Comparison of ENCODE assay signal across 9 cellular contexts in genomic region chr20:20668639-20669038, GRCh38. TPM values are rescaled to one million over a fixed set of nuclear protein-coding genes. Genes with fewer than 3 reads are reported as not detected.
DNase-seq lines count a peak whose midpoint lies in the region; ATAC-seq, FAIRE-seq and TF ChIP-seq lines count a peak whose summit lies in the region.
"Had no signal": no experiment of that assay in that cellular context is flagged by ENCODE, and none has a peak within 500 bp of the region (broad histone marks: within the 10 kb centered on the region; RNA-seq: fewer than 3 reads in every experiment).

No MANE protein-coding gene starts in this region.

- DNase-seq in GM20000 (ENCODE audit: low spot score) (peak; percentile 71), GM12878 (ENCODE audit: low read depth, low spot score) (peak; percentile 71), glomerular visceral epithelial cell (ENCODE audit: extremely low spot score) (no peak), kidney glomerular epithelial cell (lab: John Stamatoyannopoulos, UW) (no peak), ovary (no peak), cerebellum (ENCODE audit: low spot score) (no peak)
- DNase-seq: stimulated activated CD4-positive, alpha-beta T cell treated with anti-CD3 and anti-CD28 coated beads, Interleukin-15, amount 100 ng/mL, for 24 hours had no signal

- in situ Hi-C loops in GM12878 (cut with MboI) = no loop called here

- peak; percentile 93 for FAIRE-seq in GM12878 (lab: Jason Lieb, UNC)

- no peaks in the 10 kb centered on the region for H3F3A ChIP-seq in DOHH2 (ENCODE audit: control insufficient read depth, insufficient read depth)

- H4K20me1 ChIP-seq in DOHH2 (ENCODE audit: control insufficient read depth, insufficient read depth, low read depth, low read length) (no peaks in the 10 kb centered on the region), GM12878 (ENCODE audit: control insufficient read depth, insufficient read depth) (no peaks in the 10 kb centered on the region)

- ATAC-seq in HG03442 (IDR thresholded peaks at IDR 0.05; ENCODE audit: unreplicated experiment) (peak; percentile 99), GM12878 (peak; percentile 99)

- no peaks in the 10 kb centered on the region for H3K79me2 ChIP-seq in DOHH2 (ENCODE audit: control insufficient read depth, low read length)
- peaks cover 3% of the 10 kb centered on the region for H3K79me2 ChIP-seq in GM12878 (ENCODE audit: control insufficient read depth, insufficient read depth, low read length)

- H3K27me3 ChIP-seq in DOHH2 (ENCODE audit: control insufficient read depth, low read length) (no peaks in the 10 kb centered on the region), GM12878 (replicated peaks in 1 of 2; ENCODE audit: control insufficient read depth in 2 of 2, insufficient read depth in 2 of 2, low read length in 1 of 2) (no peaks in the 10 kb centered on the region), ovary (no peaks in the 10 kb centered on the region)

- H3K27ac ChIP-seq in DOHH2 (ENCODE audit: low read depth, low read length) (no peak overlapping the region), GM12878 (ENCODE audit: control insufficient read depth, insufficient read depth) (peak overlapping the region; percentile 46; the same call in 1 of the 2 replicates), ovary (no peak overlapping the region)

- H3K36me3 ChIP-seq in DOHH2 (ENCODE audit: control insufficient read depth, low read length) (no peaks in the 10 kb centered on the region), GM12878 (ENCODE audit: control insufficient read depth in 2 of 2, insufficient read depth in 2 of 2, low read length in 1 of 2) (0 out of 4 replicates have a peak, but pooled peaks cover 0 to 2% of the 10 kb centered on the region in 2 experiments), ovary (no peaks in the 10 kb centered on the region)

- H3K4me2 ChIP-seq in DOHH2 (ENCODE audit: low read length) (peak overlapping the region; percentile 41), GM12878 (ENCODE audit: control insufficient read depth, insufficient read depth) (peak overlapping the region; percentile 71)

- BruUV-seq in GM12878 (replicated peaks; lab: Mats Ljungman, UMichigan) = no TSS peak

- H3K4me3 ChIP-seq in DOHH2 (ENCODE audit: low read length) (no peak overlapping the region), GM12878 (no peak overlapping the region), ovary (no peak overlapping the region)

- H3K4me1 ChIP-seq in DOHH2 (ENCODE audit: control insufficient read depth, low read length) (peaks cover 26% of the 10 kb centered on the region), GM12878 (ENCODE audit: control insufficient read depth, insufficient read depth, low read length) (peaks cover 17% of the 10 kb centered on the region), ovary (ENCODE audit: insufficient read depth) (peaks cover 7% of the 10 kb centered on the region)

- TF ChIP-seq RAD21 in GM12878 (IDR thresholded peaks at IDR 0.05; ENCODE audit: insufficient read depth, low read depth, low read length) = no peak

- H2AFZ ChIP-seq in GM12878 (ENCODE audit: control insufficient read depth, low read depth, low read length) = no peak overlapping the region

- peak in 1 of 2 experiments; percentile 87; a peak in 2 of 4 replicates for TF ChIP-seq EP300 in GM12878 (IDR thresholded peaks at IDR 0.05; ENCODE audit: borderline replicate concordance in 1 of 2, control insufficient read depth in 1 of 2, low read depth in 2 of 2, low read length in 2 of 2)
- TF ChIP-seq EP300 in ovary (IDR thresholded peaks at IDR 0.05) = no peak

- no peak for TF ChIP-seq POLR2A in GM12878 (IDR thresholded peaks at IDR 0.05; ENCODE audit: low read depth, low read length)
- no peak for TF ChIP-seq POLR2A in ovary (IDR thresholded peaks at IDR 0.05)

- 0% methylated on average over 1 of the region's 1 CpG for WGBS in GM12878 (ENCODE audit: insufficient coverage, insufficient replicate concordance, low lambda C conversion rate, missing lambda C conversion rate)
- WGBS in ovary, 3 donors = 2 to 20% (median 5%) methylated on average over 1 of the region's 1 CpG

- SMC1A ChIA-PET in GM12878 (lab: Charles Lee; ENCODE audit: uncharacterized antibody, unreplicated experiment) = interaction anchor here (0.5 to 2.3 kb wide), 14 partner anchors 9 to 1674 kb away, joined by 3 to 21 read pairs (median 5); no protein-coding TSS in a partner anchor

- TF ChIP-seq CTCF in DOHH2 (IDR thresholded peaks at IDR 0.05; ENCODE audit: low read depth, low read length, poor library complexity, severe bottlenecking) = no peak
- no peak for TF ChIP-seq CTCF in GM20000 (IDR thresholded peaks at IDR 0.05; ENCODE audit: extremely low read depth, missing control alignments)
- TF ChIP-seq CTCF in GM12878 (IDR thresholded peaks at IDR 0.05 in 2 of 3, conservative IDR thresholded peaks at IDR 0.05 in 1 of 3; ENCODE audit: control insufficient read depth in 2 of 3, extremely low read depth in 1 of 3, insufficient read depth in 1 of 3, low read depth in 3 of 3, low read length in 3 of 3) = no peak
- no peak for TF ChIP-seq CTCF in ovary (IDR thresholded peaks at IDR 0.05)

- H3K9ac ChIP-seq in GM12878 (ENCODE audit: control insufficient read depth, insufficient read depth, low read length) = no peak overlapping the region

- H3K9me2 ChIP-seq in DOHH2 (replicated peaks; ENCODE audit: control insufficient read depth, low read length) = no peaks in the 10 kb centered on the region

- POLR2A ChIA-PET in GM12878 (lab: Charles Lee) = interaction anchor here (1.4 to 1.6 kb wide), 2 partner anchors 13 to 33 kb away, joined by 3 to 5 read pairs; no protein-coding TSS in a partner anchor

- RAD21 ChIA-PET in GM12878 (lab: Charles Lee; ENCODE audit: unreplicated experiment) = interaction anchor here (0.7 to 1.8 kb wide), 10 partner anchors 10 to 156 kb away, joined by 3 to 27 read pairs (median 4); no protein-coding TSS in a partner anchor

- intact Hi-C loops in GM12878 (cut with micrococcal nuclease; ENCODE audit: unreplicated experiment) (loop anchor here (2.0 to 10.0 kb wide), 2 partner anchors 42 to 836 kb away; no protein-coding TSS in a partner anchor), ovary (cut with DNase I) (loop anchor here in 2 of 4 donors (10.0 kb wide), 1 partner anchor 156 kb away; no protein-coding TSS in a partner anchor)

- H3K9me3 ChIP-seq in DOHH2 (ENCODE audit: control insufficient read depth, insufficient read depth, low read length) (no peaks in the 10 kb centered on the region), GM12878 (replicated peaks; ENCODE audit: control insufficient read depth, insufficient read depth, low read length) (no peaks in the 10 kb centered on the region), ovary (no peaks in the 10 kb centered on the region)

- CTCF ChIA-PET in GM12878 (lab: Yijun Ruan, JAX) = interaction anchor here (0.9 to 6.1 kb wide), 8 partner anchors 21 to 155 kb away, joined by 3 to 115 read pairs (median 4); partner anchors contain the start of gene RALGAPA2

TF ChIP-seq in GM12878, 131 proteins besides CTCF, POLR2A, EP300 and RAD21 (continues in another document):
- TF ChIP-seq PBX3 (IDR thresholded peaks at IDR 0.05; ENCODE audit: insufficient replicate concordance, low read depth, low read length) = no peak
- peak; percentile 97 for TF ChIP-seq SPI1 (IDR thresholded peaks at IDR 0.05; ENCODE audit: borderline replicate concordance, insufficient read depth, low read depth, low read length)
- peak; percentile 75 to 82 for TF ChIP-seq IKZF2 (IDR thresholded peaks at IDR 0.05)
- TF ChIP-seq CREM (IDR thresholded peaks at IDR 0.05; ENCODE audit: low read depth) = peak; percentile 25; the same call in 1 of the 2 replicates
- TF ChIP-seq EZH2 (IDR thresholded peaks at IDR 0.05; ENCODE audit: borderline replicate concordance, control insufficient read depth, low read depth, low read length) = no peak
- TF ChIP-seq ZZZ3 (IDR thresholded peaks at IDR 0.05; ENCODE audit: control insufficient read depth, insufficient read length, low read depth) = no peak
- TF ChIP-seq KLF5 (IDR thresholded peaks at IDR 0.05; ENCODE audit: partially characterized antibody) = no peak
- TF ChIP-seq ESRRA (IDR thresholded peaks at IDR 0.05; ENCODE audit: low read length) = no peak
- TF ChIP-seq ZNF384 (IDR thresholded peaks at IDR 0.05; ENCODE audit: borderline replicate concordance, low read depth, low read length) = no peak
- peak; percentile 44; the same call in 1 of the 2 replicates for TF ChIP-seq NFIC (IDR thresholded peaks at IDR 0.05; ENCODE audit: low read depth, low read length)
- TF ChIP-seq NBN (IDR thresholded peaks at IDR 0.05) = peak; percentile 59; the same call in 1 of the 2 replicates
- TF ChIP-seq SP1 (IDR thresholded peaks at IDR 0.05; ENCODE audit: low read depth, low read length) = peak; percentile 13

RNA-seq across cellular contexts. Expression of gene RALGAPA2, which starts 43.8 kb away (rescaled TPM):
- total RNA-seq in GM12878 (2013; cell fraction: nucleolus; rRNA removed) = 91.9 and 98.1 TPM in 2 replicates
- total RNA-seq in GM12878 (2014; rRNA removed) (22.0 and 23.2 TPM in 2 replicates), GM12878 (2014; rRNA removed; fragmentation: Illumina TruSeq; extraction: Trizol) (18.7 and 19.3 TPM in 2 replicates), GM12878 (2021) (29.4 and 30.7 TPM in 2 replicates), ovary (10 to 100 TPM; 11.9 to 27.5 (median 19.9) TPM), cerebellum (50.7 TPM)
- polyA plus RNA-seq in GM12878 (2011; ENCODE audit: low read depth) = 8.1 TPM
- polyA plus RNA-seq in GM12878 (2011; rRNA removed) (8.2 and 10.9 TPM in 2 replicates), GM12878 (2014; fragmentation: Illumina TruSeq; extraction: Trizol) (23.5 and 24.1 TPM in 2 replicates), GM12878 (2014; fragmentation: Nextera tagmentation; extraction: Ambion mirVana) (1 to 10 TPM; 2.9 to 4.0 TPM), GM12878 (2014; rRNA removed) (14.4 and 16.3 TPM in 2 replicates), GM12878 (2016; fragmentation: Nextera tagmentation; extraction: Ambion mirVana) (10 to 100 TPM; 20.4 to 20.5 TPM), ovary (10 to 100 TPM in 1 of 2 donors, 1 to 10 TPM in 1; 8.4 to 31.7 TPM)
- polyA plus RNA-seq in GM12878 (2011; cell fraction: cytosol; rRNA removed) = 6.3 and 8.0 TPM in 2 replicates
- polyA plus RNA-seq in GM12878 (2011; cell fraction: nucleus; rRNA removed) = 21.0 and 23.1 TPM in 2 replicates
- 8.4 and 9.2 TPM in 2 replicates for polyA plus RNA-seq in GM12878 (2012)
- polyA minus RNA-seq in GM12878 (2011; rRNA and poly(A)+ RNA removed) = 28.7 TPM in 2 replicates
- polyA minus RNA-seq in GM12878 (2011; cell fraction: cytosol; rRNA and poly(A)+ RNA removed) = 7.9 and 9.0 TPM in 2 replicates
- polyA minus RNA-seq in GM12878 (2011; cell fraction: nucleus; rRNA and poly(A)+ RNA removed) = 46.5 and 55.2 TPM in 2 replicates

Comparison
In these comparisons a context has a peak if more than half of its experiments do, and no peak if none do; other contexts are left out.
1. DNase-seq: peak in GM20000 (single experiment) and GM12878 (single experiment); none in glomerular visceral epithelial cell (single experiment), kidney glomerular epithelial cell (single experiment), ovary (0 of 5) and cerebellum (single experiment).